ENCODE assay signal across 8 cellular contexts in the genomic region with DNA sequence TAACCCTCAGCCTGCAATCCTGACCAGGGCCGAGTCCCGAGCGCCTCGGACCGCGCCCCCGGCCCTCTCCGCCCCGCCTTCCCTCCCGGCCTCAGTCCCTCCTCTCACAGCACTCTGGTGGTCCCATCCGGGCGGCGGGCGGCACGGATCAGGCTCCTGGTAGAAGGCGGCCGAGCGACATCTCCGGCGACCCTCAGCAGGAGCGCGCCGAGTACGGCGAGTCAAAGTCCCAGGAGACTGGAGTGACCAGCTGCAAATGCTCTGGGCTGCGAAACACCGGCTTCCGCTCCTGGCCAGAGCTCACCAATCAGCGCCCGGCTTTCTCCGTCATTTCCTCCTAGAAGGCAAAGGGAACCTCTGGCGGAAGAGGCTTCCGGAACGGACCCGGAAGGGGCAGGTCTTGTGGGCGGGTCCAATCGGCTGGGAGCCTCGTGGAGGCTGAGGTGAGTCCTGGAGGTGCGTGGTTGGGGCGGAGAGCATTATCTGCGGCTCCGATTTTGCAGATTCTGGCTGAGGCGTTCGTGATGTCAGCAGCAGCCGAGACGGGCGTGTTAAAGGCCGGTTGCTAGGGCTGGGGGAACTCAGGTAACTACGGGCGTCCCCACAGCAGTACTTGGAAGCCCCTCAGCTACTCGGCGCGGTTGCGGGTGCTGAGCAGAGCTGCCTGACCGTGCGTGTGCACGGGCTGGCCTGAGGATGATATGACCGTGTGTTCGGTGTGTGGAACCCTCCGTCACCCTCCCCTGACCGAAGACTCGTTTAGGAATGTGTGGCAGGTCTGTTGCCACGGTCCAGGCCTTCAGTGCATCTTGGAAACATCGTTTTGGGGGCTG. TPM values are rescaled to one million over a fixed set of nuclear protein-coding genes. Genes with fewer than 3 reads are reported as not detected.
DNase-seq lines count a peak whose midpoint lies in the region; ATAC-seq and TF ChIP-seq lines count a peak whose summit lies in the region.

Gene GDAP2 (minus strand): TSS at position 282 of the 833 bp plus-strand sequence. CDS start 9,264 bp downstream, outside the sequence.
Gene WDR3 (plus strand): TSS at position 400 of the 833 bp plus-strand sequence. CDS start 3,581 bp downstream, outside the sequence.

- TF ChIP-seq CTCF in VCaP (conservative IDR thresholded peaks at IDR 0.05) (no peak), breast epithelium (IDR thresholded peaks at IDR 0.05) (no peak)

- no peaks in the 10 kb centered on the region; the same call in 1 of the 2 replicates for H3K36me3 ChIP-seq in ACC112 (ENCODE audit: insufficient read depth, low read length)
- no peaks in the 10 kb centered on the region for H3K36me3 ChIP-seq in breast epithelium
- H3K36me3 ChIP-seq in skeletal muscle tissue (ENCODE audit: control insufficient read depth in 3 of 3, insufficient read depth in 3 of 3, low read length in 3 of 3): peaks cover 0 to 4% (median 3%) of the 10 kb centered on the region in 3 donors

- DNase-seq in NCI-H2196 treated with DMSO at 0.1 percent for 48 hours (lab: John Stamatoyannopoulos, UW; ENCODE audit: unreplicated experiment) (peak; percentile 96), breast epithelium (ENCODE audit: low spot score in 2 of 2) (peak; percentile 94)

- peak within 1 kb of the TSS; percentile 90 for H2AFZ ChIP-seq in ACC112 (ENCODE audit: low read length, unreplicated experiment)

- TF ChIP-seq POLR2A in breast epithelium (IDR thresholded peaks at IDR 0.05): no peak

- intact Hi-C loops in breast epithelium (cut with DNase I; ENCODE audit: low total_unique reads): no loop called here

- H3K4me3 ChIP-seq in ACC112 (ENCODE audit: low read depth, low read length) (peak within 1 kb of the TSS; percentile 81), breast epithelium (peak within 1 kb of the TSS; percentile 65 to 88 (median 78)), iPS-18c (ENCODE audit: insufficient read depth, low read depth, low read length) (peak within 1 kb of the TSS; percentile 80), skeletal muscle tissue (ENCODE audit: low read length in 3 of 3) (peak within 1 kb of the TSS; percentile 98 to 99 (median 98))

- no peaks in the 10 kb centered on the region for H3K9me3 ChIP-seq in breast epithelium
- no peaks in the 10 kb centered on the region for H3K9me3 ChIP-seq in iPS-18c (ENCODE audit: control insufficient read depth, insufficient read depth, low read length)
- H3K9me3 ChIP-seq in skeletal muscle tissue (ENCODE audit: control insufficient read depth in 3 of 3, low read length in 3 of 3): no peaks in the 10 kb centered on the region

- H3K27me3 ChIP-seq in ACC112 (ENCODE audit: insufficient read depth, low read length) (no peaks in the 10 kb centered on the region), breast epithelium (no peaks in the 10 kb centered on the region), skeletal muscle tissue (ENCODE audit: control insufficient read depth in 3 of 3, insufficient read depth in 3 of 3, low read length in 3 of 3) (no peaks in the 10 kb centered on the region)

- peaks cover 76% of the 10 kb centered on the region for H3K79me2 ChIP-seq in ACC112 (ENCODE audit: control insufficient read depth, insufficient read depth, low read length, unreplicated experiment)

- peak within 1 kb of the TSS; percentile 83 to 91 (median 89) for H3K9ac ChIP-seq in skeletal muscle tissue (ENCODE audit: low read depth in 1 of 3, low read length in 3 of 3)

- ATAC-seq in GM18870 (IDR thresholded peaks at IDR 0.05; ENCODE audit: unreplicated experiment) (peak; percentile 95), HG03135 (IDR thresholded peaks at IDR 0.05; ENCODE audit: unreplicated experiment) (peak; percentile 94)

- H3K4me1 ChIP-seq in ACC112 (ENCODE audit: control insufficient read depth, insufficient read depth, low read length, unreplicated experiment): peaks cover 16% of the 10 kb centered on the region
- peaks cover 0 to 8% of the 10 kb centered on the region in 2 donors for H3K4me1 ChIP-seq in breast epithelium
- peaks cover 17 to 37% (median 22%) of the 10 kb centered on the region in 3 donors for H3K4me1 ChIP-seq in skeletal muscle tissue (ENCODE audit: control insufficient read depth in 3 of 3, insufficient read depth in 3 of 3, low read length in 3 of 3)

- H3K27ac ChIP-seq in ACC112 (ENCODE audit: low read depth, low read length): no peak within 1 kb of the TSS; the same call in 1 of the 2 replicates
- H3K27ac ChIP-seq in VCaP: peak within 1 kb of the TSS; percentile 75
- peak within 1 kb of the TSS; percentile 83 to 91 for H3K27ac ChIP-seq in breast epithelium
- H3K27ac ChIP-seq in skeletal muscle tissue (ENCODE audit: low read depth, low read length): peak within 1 kb of the TSS; percentile 89

RNA-seq across cellular contexts. Expression of gene GDAP2, which starts in this region (rescaled TPM):
- 10 to 100 TPM; 28.5 to 39.7 (median 36.1) TPM for total RNA-seq in breast epithelium
- total RNA-seq in skeletal muscle tissue: 20.4 TPM

RNA-seq across cellular contexts. Expression of gene WDR3, which starts in this region (rescaled TPM):
- 10 to 100 TPM; 12.1 to 15.4 (median 13.6) TPM for total RNA-seq in breast epithelium
- 14.1 TPM for total RNA-seq in skeletal muscle tissue
